In genomic region chr1:19397217-19397945, GRCh38 we compare ENCODE assay signal across 17 cellular contexts.
DNase-seq lines count a peak whose midpoint lies in the region; ATAC-seq and TF ChIP-seq lines count a peak whose summit lies in the region.
"Had no signal": no experiment of that assay in that cellular context is flagged by ENCODE, and none has a peak within 500 bp of the region (broad histone marks: within the 10 kb centered on the region; RNA-seq: fewer than 3 reads in every experiment).

No MANE protein-coding gene starts in this region.

- H3K4me3 ChIP-seq in esophagus squamous epithelium (no peak overlapping the region), smooth muscle cell (no peak overlapping the region)
- H3K4me3 ChIP-seq: heart left ventricle, right atrium auricular region had no signal

- H3K27me3 Mint-ChIP-seq in stimulated activated naive B cell treated with anti-CD40 and anti-IgM and Interleukin-4, amounts not matched to agents 10 μg/mL and 1 μg/mL and 100 μg/mL, for 72 hours: no peaks in the 10 kb centered on the region
- H3K27me3 Mint-ChIP-seq: CD8-positive, alpha-beta memory T cell had no signal

- H3K27ac ChIP-seq in esophagus squamous epithelium (peak overlapping the region in 3 of 4 donors; percentile 76 to 92 (median 88)), smooth muscle cell (ENCODE audit: low read depth) (peak overlapping the region; percentile 92)
- H3K27ac ChIP-seq: heart left ventricle had no signal

- intact Hi-C loops in esophagus squamous epithelium (cut with DNase I): loop anchor here (10.0 kb wide), 2 partner anchors 87 to 187 kb away; partner anchors contain the start of gene CAPZB

- H3K79me2 ChIP-seq in smooth muscle cell (ENCODE audit: low read depth): peaks cover 81% of the 10 kb centered on the region

- peaks cover 24 to 95% (median 55%) of the 10 kb centered on the region in 3 donors for H3K4me1 ChIP-seq in esophagus squamous epithelium
- peaks cover 53% of the 10 kb centered on the region for H3K4me1 ChIP-seq in smooth muscle cell (ENCODE audit: low read depth)

- H3K9me3 ChIP-seq in esophagus squamous epithelium (no peaks in the 10 kb centered on the region), smooth muscle cell (replicated peaks; ENCODE audit: low read depth) (no peaks in the 10 kb centered on the region)
- H3K9me3 ChIP-seq: heart left ventricle, right atrium auricular region had no signal

- no peak overlapping the region for H3K4me3 Mint-ChIP-seq in stimulated activated naive B cell treated with anti-CD40 and anti-IgM and Interleukin-4, amounts not matched to agents 10 μg/mL and 1 μg/mL and 100 μg/mL, for 72 hours
- H3K4me3 Mint-ChIP-seq: activated CD8-positive, alpha-beta T cell treated with anti-CD3 and anti-CD28 coated beads, Interleukin-2, amount 10 ng/mL, durations not matched to agents 7 days and 5 days had no signal

- peak overlapping the region; percentile 45 for H3K4me2 ChIP-seq in smooth muscle cell

- TF ChIP-seq POLR2A in esophagus squamous epithelium (IDR thresholded peaks at IDR 0.05): no peak

- H3K27me3 ChIP-seq in esophagus squamous epithelium (no peaks in the 10 kb centered on the region), smooth muscle cell (ENCODE audit: low read depth) (no peaks in the 10 kb centered on the region)
- H3K27me3 ChIP-seq: heart left ventricle, right atrium auricular region had no signal

- H3K27ac Mint-ChIP-seq in stimulated activated naive B cell treated with anti-CD40 and anti-IgM and Interleukin-4, amounts not matched to agents 10 μg/mL and 1 μg/mL and 100 μg/mL, for 72 hours: no peak overlapping the region
- H3K27ac Mint-ChIP-seq: activated CD8-positive, alpha-beta T cell treated with anti-CD3 and anti-CD28 coated beads, Interleukin-2, amount 10 ng/mL, durations not matched to agents 7 days and 5 days had no signal

- TF ChIP-seq CTCF in esophagus squamous epithelium (IDR thresholded peaks at IDR 0.05) (no peak), smooth muscle cell (IDR thresholded peaks at IDR 0.05; ENCODE audit: borderline replicate concordance, insufficient read depth, poor library complexity, severe bottlenecking) (no peak)

- H4K20me1 ChIP-seq in smooth muscle cell (ENCODE audit: low read depth): peaks cover 85% of the 10 kb centered on the region

- H2AFZ ChIP-seq in smooth muscle cell (ENCODE audit: low read depth): no peak overlapping the region

- 82 to 90% methylated on average over 13 of the region's 13 CpGs for WGBS in esophagus squamous epithelium, 2 donors
- 94% methylated on average over 13 of the region's 13 CpGs for WGBS in smooth muscle cell (ENCODE audit: low lambda C conversion rate)

- H3K36me3 ChIP-seq in esophagus squamous epithelium (peaks cover 0 to 43% (median 5%) of the 10 kb centered on the region in 3 donors), smooth muscle cell (ENCODE audit: low read depth) (no peaks in the 10 kb centered on the region)
- H3K36me3 ChIP-seq: right atrium auricular region had no signal

- DNase-seq in EH (ENCODE audit: low read depth): peak; percentile 41
- peak; percentile 86 for DNase-seq in RPMI7951 (ENCODE audit: low read depth)
- no peak for DNase-seq in esophagus squamous epithelium (lab: John Stamatoyannopoulos, UW)
- DNase-seq in smooth muscle cell (lab: John Stamatoyannopoulos, UW; ENCODE audit: unreplicated experiment): no peak
- no peak for DNase-seq in COR-L47 (lab: John Stamatoyannopoulos, UW)
- no peak for DNase-seq in stimulated activated naive B cell treated with anti-CD40 and anti-IgM and Interleukin-4, amounts not matched to agents 10 μg/mL and 1 μg/mL and 100 μg/mL, for 72 hours
- DNase-seq: activated CD8-positive, alpha-beta T cell treated with anti-CD3 and anti-CD28 coated beads, Interleukin-2, amount 10 ng/mL, durations not matched to agents 7 days and 5 days; CD8-positive, alpha-beta memory T cell; cortex of kidney; heart left ventricle; mesendoderm; MV-4-11; NCI-H2081 treated with DMSO at 0.1 percent for 48 hours; NCI-H748 treated with DMSO at 0.1 percent for 48 hours had no signal

- no peak for ATAC-seq in stimulated activated naive B cell treated with anti-CD40 and anti-IgM and Interleukin-4, amounts not matched to agents 10 μg/mL and 1 μg/mL and 100 μg/mL, for 72 hours (replicated peaks)
- ATAC-seq in HG03469 (IDR thresholded peaks at IDR 0.05; ENCODE audit: unreplicated experiment): no peak
- ATAC-seq: activated CD8-positive, alpha-beta T cell treated with anti-CD3 and anti-CD28 coated beads, Interleukin-2, amount 10 ng/mL, durations not matched to agents 7 days and 5 days; heart left ventricle; Panc1 had no signal

- H3K9ac ChIP-seq in smooth muscle cell (ENCODE audit: low read depth): peak overlapping the region; percentile 63

- H3K4me1 Mint-ChIP-seq in stimulated activated naive B cell treated with anti-CD40 and anti-IgM and Interleukin-4, amounts not matched to agents 10 μg/mL and 1 μg/mL and 100 μg/mL, for 72 hours: peaks cover 45 to 72% of the 10 kb centered on the region in 2 donors

- H3K9me3 Mint-ChIP-seq in stimulated activated naive B cell treated with anti-CD40 and anti-IgM and Interleukin-4, amounts not matched to agents 10 μg/mL and 1 μg/mL and 100 μg/mL, for 72 hours: no peaks in the 10 kb centered on the region
- H3K9me3 Mint-ChIP-seq: CD8-positive, alpha-beta memory T cell had no signal

- H3F3A ChIP-seq in smooth muscle cell (ENCODE audit: low read depth): peaks cover 23% of the 10 kb centered on the region

- H3K36me3 Mint-ChIP-seq in stimulated activated naive B cell treated with anti-CD40 and anti-IgM and Interleukin-4, amounts not matched to agents 10 μg/mL and 1 μg/mL and 100 μg/mL, for 72 hours: peaks cover 14 to 40% of the 10 kb centered on the region in 2 donors

Comparison
In these comparisons a context has a peak if more than half of its experiments do, and no peak if none do; other contexts are left out.
1. DNase-seq: peak in EH (single experiment) and RPMI7951 (single experiment); none in esophagus squamous epithelium (single experiment), smooth muscle cell (single experiment), COR-L47 (single experiment) and stimulated activated naive B cell treated with anti-CD40 and anti-IgM and Interleukin-4, amounts not matched to agents 10 μg/mL and 1 μg/mL and 100 μg/mL, for 72 hours (single experiment).